In genomic region chr7:137969828-137970227, GRCh38 we compare ENCODE assay signal across 17 cellular contexts. TPM values are rescaled to one million over a fixed set of nuclear protein-coding genes. Genes with fewer than 3 reads are reported as not detected.
A peak's percentile ranks its signal among the peaks of the same experiment; 100 is the strongest.
DNase-seq lines count a peak whose midpoint lies in the region; ATAC-seq and TF ChIP-seq lines count a peak whose summit lies in the region.
"Had no signal": no experiment of that assay in that cellular context is flagged by ENCODE, and none has a peak within 500 bp of the region (broad histone marks: within the 10 kb centered on the region; RNA-seq: fewer than 3 reads in every experiment).

No MANE protein-coding gene starts in this region.

- no peak for ATAC-seq in PC-3
- ATAC-seq in GM21528 (IDR thresholded peaks at IDR 0.05; ENCODE audit: low FRiP score, unreplicated experiment) = no peak
- ATAC-seq: naive thymus-derived CD8-positive, alpha-beta T cell; stimulated activated memory B cell treated with anti-CD40 and anti-IgM and Interleukin-4, amounts not matched to agents 10 μg/mL and 1 μg/mL and 100 μg/mL, for 72 hours; T-cell had no signal

- CTCF ChIA-PET in PC-3 (lab: Charles Lee) (no interaction called here), mammary epithelial cell (lab: Charles Lee; ENCODE audit: low non-redundant PET) (no interaction called here)

- H3K4me3 ChIP-seq in PC-3 (ENCODE audit: low read length) (no peak overlapping the region), mammary epithelial cell (replicated peaks in 1 of 3; ENCODE audit: insufficient read depth in 1 of 3, low read depth in 2 of 3, low read length in 3 of 3) (peak overlapping the region in 1 of 3 experiments; percentile 37), muscle layer of colon (ENCODE audit: low read depth in 1 of 2, low read length in 2 of 2) (no peak overlapping the region), testis (no peak overlapping the region)
- H3K4me3 ChIP-seq: colonic mucosa had no signal

- H2AFZ ChIP-seq in PC-3 (ENCODE audit: low read length) (no peak overlapping the region), mammary epithelial cell (ENCODE audit: low read depth, low read length) (no peak overlapping the region)

- H3K4me2 ChIP-seq in PC-3 (ENCODE audit: low read length) (peak overlapping the region; percentile 34; the same call in 1 of the 2 replicates), mammary epithelial cell (ENCODE audit: insufficient read depth, low read depth, low read length) (peak overlapping the region; percentile 77)

- DNase-seq in PC-3 (no peak), mammary epithelial cell (no peak), testis (no peak), putamen (ENCODE audit: low spot score) (no peak), hypothalamus (lab: John Stamatoyannopoulos, UW) (no peak), kidney tubule cell (ENCODE audit: low spot score) (no peak)
- DNase-seq: activated CD4-positive, alpha-beta T cell treated with anti-CD3 and anti-CD28 coated beads, Interleukin-2, amount 50 U/mL, for 1 hour; activated naive CD4-positive, alpha-beta T cell; colonic mucosa; naive thymus-derived CD8-positive, alpha-beta T cell; NCI-H146; RPMI8226; stimulated activated CD4-positive, alpha-beta T cell treated with anti-CD3 and anti-CD28 coated beads, Interleukin-15, amount 100 ng/mL, for 24 hours; T-cell had no signal

- no peak for TF ChIP-seq POLR2A in testis (IDR thresholded peaks at IDR 0.05)

- no peaks in the 10 kb centered on the region for H3F3A ChIP-seq in PC-3 (ENCODE audit: low read length, unreplicated experiment)

- H3K27me3 ChIP-seq in PC-3 (ENCODE audit: low read length) = no peaks in the 10 kb centered on the region
- no peaks in the 10 kb centered on the region for H3K27me3 ChIP-seq in mammary epithelial cell (ENCODE audit: insufficient read depth, low read length)
- no peaks in the 10 kb centered on the region for H3K27me3 ChIP-seq in muscle layer of colon (ENCODE audit: control insufficient read depth in 1 of 2, insufficient read depth in 2 of 2, low read length in 2 of 2)
- H3K27me3 ChIP-seq in testis = no peaks in the 10 kb centered on the region
- H3K27me3 ChIP-seq: colonic mucosa had no signal

- in situ Hi-C loops in mammary epithelial cell (cut with MboI; ENCODE audit: low sequenced_read_pairs in 2 of 2) = no loop called here

- intact Hi-C loops in PC-3 (cut with micrococcal nuclease) = loop anchor here (1.0 to 2.0 kb wide), 2 partner anchors 8 to 13 kb away; no protein-coding TSS in a partner anchor
- intact Hi-C loops in mammary epithelial cell (cut with micrococcal nuclease) = no loop called here
- intact Hi-C loops in testis (cut with DNase I; ENCODE audit: low total_unique reads) = no loop called here

- 0 out of 2 replicates have a peak, but pooled peaks cover 2% of the 10 kb centered on the region for H3K9me2 ChIP-seq in PC-3 (replicated peaks; ENCODE audit: low read length)

- POLR2A ChIA-PET in PC-3 (lab: Charles Lee; ENCODE audit: unreplicated experiment) = no interaction called here

- no peaks in the 10 kb centered on the region for H3K9me3 ChIP-seq in PC-3 (ENCODE audit: low read length)
- H3K9me3 ChIP-seq in mammary epithelial cell (replicated peaks; ENCODE audit: insufficient read depth, low read length) = no peaks in the 10 kb centered on the region
- no peaks in the 10 kb centered on the region for H3K9me3 ChIP-seq in muscle layer of colon (ENCODE audit: low read length)
- no peaks in the 10 kb centered on the region for H3K9me3 ChIP-seq in testis
- H3K9me3 ChIP-seq: colonic mucosa had no signal

- WGBS in mammary epithelial cell (ENCODE audit: low coverage, missing lambda C conversion rate) = 89% methylated on average over 1 of the region's 1 CpG
- WGBS in testis, 2 donors = 80 to 82% methylated on average over 1 of the region's 1 CpG

- peaks cover 17% of the 10 kb centered on the region for H3K4me1 ChIP-seq in PC-3 (ENCODE audit: insufficient read depth, low read length)
- peaks cover 21% of the 10 kb centered on the region for H3K4me1 ChIP-seq in mammary epithelial cell (ENCODE audit: insufficient read depth, low read length)
- peaks cover 59% of the 10 kb centered on the region for H3K4me1 ChIP-seq in muscle layer of colon (ENCODE audit: insufficient read depth, low read length)
- H3K4me1 ChIP-seq in testis = peaks cover 46% of the 10 kb centered on the region
- H3K4me1 ChIP-seq: colonic mucosa had no signal

- no peak for TF ChIP-seq CTCF in PC-3 (conservative IDR thresholded peaks at IDR 0.05; ENCODE audit: low read depth, low read length)
- TF ChIP-seq CTCF in mammary epithelial cell (conservative IDR thresholded peaks at IDR 0.05 in 1 of 2, IDR thresholded peaks at IDR 0.05 in 1 of 2; ENCODE audit: extremely low read depth in 1 of 2, insufficient read depth in 1 of 2, low read depth in 1 of 2, low read length in 2 of 2) = no peak
- TF ChIP-seq CTCF in testis (IDR thresholded peaks at IDR 0.05) = no peak

- H4K20me1 ChIP-seq in PC-3 (ENCODE audit: low read length) (no peaks in the 10 kb centered on the region), mammary epithelial cell (ENCODE audit: insufficient read depth, low read length) (no peaks in the 10 kb centered on the region)

- H3K27ac ChIP-seq in PC-3 (ENCODE audit: low read length) (0 out of 2 replicates have a peak overlapping the region, but pooled peaks have one; percentile 5), mammary epithelial cell (ENCODE audit: insufficient read depth, low read depth, low read length) (peak overlapping the region; percentile 65), muscle layer of colon (ENCODE audit: low read depth, low read length) (peak overlapping the region; percentile 12), testis (peak overlapping the region; percentile 60 to 65)

- H3K79me2 ChIP-seq in PC-3 (ENCODE audit: low read length) (peaks cover 11% of the 10 kb centered on the region), mammary epithelial cell (ENCODE audit: insufficient read depth, low read length) (peaks cover 85% of the 10 kb centered on the region)

- no peaks in the 10 kb centered on the region for H3K36me3 ChIP-seq in PC-3 (ENCODE audit: low read depth, low read length)
- H3K36me3 ChIP-seq in mammary epithelial cell (ENCODE audit: insufficient read depth, low read length) = no peaks in the 10 kb centered on the region
- no peaks in the 10 kb centered on the region for H3K36me3 ChIP-seq in muscle layer of colon (ENCODE audit: insufficient read depth, low read length)
- H3K36me3 ChIP-seq in testis (ENCODE audit: low read depth, missing control alignments) = no peaks in the 10 kb centered on the region
- H3K36me3 ChIP-seq: colonic mucosa had no signal

- no peak overlapping the region for H3K9ac ChIP-seq in PC-3 (ENCODE audit: low read length)
- peak overlapping the region; percentile 4 for H3K9ac ChIP-seq in mammary epithelial cell (ENCODE audit: insufficient read depth, low read length)
- no peak overlapping the region for H3K9ac ChIP-seq in muscle layer of colon (ENCODE audit: low read length)

- BruUV-seq in PC-3 (replicated peaks; lab: Mats Ljungman, UMichigan) = no TSS peak
- BruUV-seq in mammary epithelial cell (replicated peaks; lab: Mats Ljungman, UMichigan) = no TSS peak

- dilution Hi-C loops in mammary epithelial cell (cut with HindIII; ENCODE audit: low sequenced_read_pairs) = no loop called here

RNA-seq across cellular contexts. Expression of gene CREB3L2, which starts 32.1 kb away (rescaled TPM):
- 9.3 and 18.1 TPM in 2 replicates for total RNA-seq in PC-3 (2014; rRNA removed)
- total RNA-seq in mammary epithelial cell = 10 to 100 TPM; 26.3 to 63.5 TPM
- 22.4 TPM for polyA plus RNA-seq in mammary epithelial cell
- polyA minus RNA-seq in mammary epithelial cell = 47.2 TPM
- 10 to 100 TPM; 23.4 to 23.9 TPM for total RNA-seq in testis
- polyA plus RNA-seq in testis (ENCODE audit: insufficient read depth, low read depth, low replicate concordance) = 22.0 TPM

Comparison
In these comparisons a context has a peak if more than half of its experiments do, and no peak if none do; other contexts are left out.
1. H3K27ac ChIP-seq: peak in every context shown above with its lines; median percentile 65 in mammary epithelial cell; 62 in testis; 12 in muscle layer of colon; 5 in PC-3.